Comparison of ENCODE assay signal across 8 cellular contexts in the genomic region with DNA sequence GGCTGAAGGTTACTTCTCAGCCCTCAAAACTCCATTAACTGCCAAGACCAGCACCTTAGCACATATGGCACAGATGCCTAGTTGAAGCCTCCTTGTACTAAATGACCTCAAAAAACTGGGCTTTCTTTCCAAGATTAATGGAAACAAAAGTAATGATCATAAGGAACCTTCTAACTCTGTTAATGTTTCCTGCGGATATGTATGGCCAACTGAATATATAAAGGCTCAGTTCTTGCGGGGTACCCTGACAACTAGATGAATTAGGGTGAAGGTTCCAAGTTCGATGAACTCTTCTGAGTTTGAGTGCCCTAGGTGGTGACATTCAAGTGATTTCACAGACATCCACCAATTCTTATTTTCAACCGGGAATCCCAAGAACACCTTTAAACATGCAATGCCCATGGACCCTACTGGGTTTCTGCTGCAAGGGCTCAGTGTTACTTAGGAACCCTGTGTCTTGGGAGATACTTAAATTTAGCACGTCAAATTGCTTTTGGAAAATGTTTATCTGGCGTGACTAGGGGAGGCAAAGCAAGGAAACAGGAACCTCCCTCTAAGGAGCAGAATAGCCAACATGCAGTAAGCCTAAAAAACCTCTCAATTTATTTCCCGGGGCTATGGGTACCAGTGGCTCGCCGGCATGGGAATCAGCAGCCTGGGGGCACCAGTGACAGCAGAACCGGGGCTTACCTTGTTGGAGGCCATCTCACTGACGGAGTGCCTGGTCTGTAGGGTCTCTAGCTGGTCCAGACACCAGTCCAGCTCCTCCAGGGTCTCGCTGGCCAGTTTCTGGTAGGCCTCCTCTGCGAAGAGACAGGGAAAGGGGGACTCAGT.
DNase-seq lines count a peak whose midpoint lies in the region; ATAC-seq and TF ChIP-seq lines count a peak whose summit lies in the region.

No MANE protein-coding gene starts in this region.

- H3K36me3 ChIP-seq in RWPE2 (ENCODE audit: low read depth): peaks cover 3% of the 10 kb centered on the region; the same call in 1 of the 2 replicates
- H3K36me3 ChIP-seq in esophagus muscularis mucosa: no peaks in the 10 kb centered on the region
- no peaks in the 10 kb centered on the region for H3K36me3 ChIP-seq in osteoblast (ENCODE audit: insufficient read depth, low read length)

- H3K4me3 ChIP-seq in RWPE2 (ENCODE audit: severe bottlenecking) (peak overlapping the region; percentile 53), esophagus muscularis mucosa (peak overlapping the region; percentile 69 to 77 (median 73)), osteoblast (ENCODE audit: insufficient read depth, low read length) (peak overlapping the region; percentile 85)

- peak overlapping the region; percentile 92 for H3K4me3 Mint-ChIP-seq in activated CD4-positive, alpha-beta T cell treated with anti-CD3 and anti-CD28 coated beads, Interleukin-2, amount 10 ng/mL, durations not matched to agents 24 days and 14 days

- H4K20me1 ChIP-seq in osteoblast (ENCODE audit: insufficient read depth, low read length): no peaks in the 10 kb centered on the region

- no peaks in the 10 kb centered on the region for H3K9me3 ChIP-seq in RWPE2 (ENCODE audit: severe bottlenecking)
- H3K9me3 ChIP-seq in esophagus muscularis mucosa: no peaks in the 10 kb centered on the region
- no peaks in the 10 kb centered on the region for H3K9me3 ChIP-seq in osteoblast (ENCODE audit: low read depth, low read length)

- H3K27me3 ChIP-seq in RWPE2 (ENCODE audit: insufficient read depth, poor library complexity, severe bottlenecking) (no peaks in the 10 kb centered on the region), esophagus muscularis mucosa (no peaks in the 10 kb centered on the region), osteoblast (ENCODE audit: insufficient read depth, low read length) (no peaks in the 10 kb centered on the region)

- H3K79me2 ChIP-seq in osteoblast (ENCODE audit: insufficient read depth, low read length): peaks cover 50% of the 10 kb centered on the region

- peak overlapping the region; percentile 62 for H3K27ac ChIP-seq in RWPE2 (ENCODE audit: poor library complexity, severe bottlenecking)
- H3K27ac ChIP-seq in esophagus muscularis mucosa (replicated peaks in 1 of 4): peak overlapping the region; percentile 74 to 83 (median 78)
- H3K27ac ChIP-seq in osteoblast (ENCODE audit: low read depth, low read length): peak overlapping the region; percentile 90

- peak overlapping the region; percentile 99 for H3K27ac Mint-ChIP-seq in activated CD4-positive, alpha-beta T cell treated with anti-CD3 and anti-CD28 coated beads, Interleukin-2, amount 10 ng/mL, durations not matched to agents 24 days and 14 days

- TF ChIP-seq POLR2A in esophagus muscularis mucosa (IDR thresholded peaks at IDR 0.05; ENCODE audit: low read depth): no peak

- WGBS in esophagus muscularis mucosa: 59% methylated on average over 8 of the region's 13 CpGs

- peak overlapping the region; percentile 91 for H3K4me2 ChIP-seq in osteoblast (ENCODE audit: insufficient read depth, low read length)

- TF ChIP-seq CTCF in RWPE2 (IDR thresholded peaks at IDR 0.05; ENCODE audit: poor library complexity, severe bottlenecking): no peak
- TF ChIP-seq CTCF in esophagus muscularis mucosa (IDR thresholded peaks at IDR 0.05): no peak
- TF ChIP-seq CTCF in osteoblast (IDR thresholded peaks at IDR 0.05; ENCODE audit: extremely low read depth, low read depth, low read length): no peak

- no peak; the same call in 2 of the 3 replicates for ATAC-seq in RWPE2 (ENCODE audit: low read depth)
- no peak for ATAC-seq in GM21529 (IDR thresholded peaks at IDR 0.05; ENCODE audit: unreplicated experiment)

- H3K36me3 Mint-ChIP-seq in activated CD4-positive, alpha-beta T cell treated with anti-CD3 and anti-CD28 coated beads, Interleukin-2, amount 10 ng/mL, durations not matched to agents 24 days and 14 days (ENCODE audit: low read depth): peaks cover 39% of the 10 kb centered on the region

- peak; percentile 71 for DNase-seq in activated CD4-positive, alpha-beta T cell treated with anti-CD3 and anti-CD28 coated beads, Interleukin-2, amount 10 ng/mL, durations not matched to agents 24 days and 14 days
- DNase-seq in activated CD4-positive, alpha-beta T cell treated with anti-CD3 and anti-CD28 coated beads for 1 hour: no peak
- DNase-seq in RWPE2 (ENCODE audit: low spot score) (no peak), esophagus muscularis mucosa (ENCODE audit: extremely low spot score) (no peak), osteoblast (ENCODE audit: insufficient read length, low spot score, missing footprints) (peak; percentile 55), NCI-H2081 treated with DMSO at 0.1 percent for 48 hours (lab: John Stamatoyannopoulos, UW) (no peak), NCI-H1436 (lab: John Stamatoyannopoulos, UW) (no peak)

- no peaks in the 10 kb centered on the region for H3K9me3 Mint-ChIP-seq in activated CD4-positive, alpha-beta T cell treated with anti-CD3 and anti-CD28 coated beads, Interleukin-2, amount 10 ng/mL, durations not matched to agents 24 days and 14 days

- no peaks in the 10 kb centered on the region for H3K27me3 Mint-ChIP-seq in activated CD4-positive, alpha-beta T cell treated with anti-CD3 and anti-CD28 coated beads, Interleukin-2, amount 10 ng/mL, durations not matched to agents 24 days and 14 days

- H3K4me1 Mint-ChIP-seq in activated CD4-positive, alpha-beta T cell treated with anti-CD3 and anti-CD28 coated beads, Interleukin-2, amount 10 ng/mL, durations not matched to agents 24 days and 14 days: peaks cover 48% of the 10 kb centered on the region

- peak overlapping the region; percentile 93 for H2AFZ ChIP-seq in osteoblast (ENCODE audit: low read length)

- intact Hi-C loops in activated CD4-positive, alpha-beta T cell treated with anti-CD3 and anti-CD28 coated beads, Interleukin-2, amount 10 ng/mL, durations not matched to agents 24 days and 14 days (cut with micrococcal nuclease): loop anchor here (1.0 kb wide), 3 partner anchors 18 to 89 kb away; no protein-coding TSS in a partner anchor
- intact Hi-C loops in esophagus muscularis mucosa (cut with DNase I): loop anchor here (5.0 kb wide), 2 partner anchors 89 to 134 kb away; no protein-coding TSS in a partner anchor

- H3K4me1 ChIP-seq in RWPE2 (ENCODE audit: insufficient read depth, poor library complexity, severe bottlenecking): peaks cover 51% of the 10 kb centered on the region
- peaks cover 18 to 78% (median 53%) of the 10 kb centered on the region in 4 donors for H3K4me1 ChIP-seq in esophagus muscularis mucosa
- H3K4me1 ChIP-seq in osteoblast (ENCODE audit: insufficient read depth, low read length): peaks cover 57% of the 10 kb centered on the region

- TF ChIP-seq EP300 in esophagus muscularis mucosa (IDR thresholded peaks at IDR 0.05): no peak

Comparison
In these comparisons a context has a peak if more than half of its experiments do, and no peak if none do; other contexts are left out.
1. DNase-seq: peak in activated CD4-positive, alpha-beta T cell treated with anti-CD3 and anti-CD28 coated beads, Interleukin-2, amount 10 ng/mL, durations not matched to agents 24 days and 14 days (single experiment) and osteoblast (single experiment); none in activated CD4-positive, alpha-beta T cell treated with anti-CD3 and anti-CD28 coated beads for 1 hour (single experiment), RWPE2 (single experiment), esophagus muscularis mucosa (single experiment), NCI-H2081 treated with DMSO at 0.1 percent for 48 hours (single experiment) and NCI-H1436 (single experiment).
2. Peak in every context shown above with its lines, with median percentiles within 50 percentile points of each other: H3K27ac ChIP-seq and H3K4me3 ChIP-seq.